In the genomic region with DNA sequence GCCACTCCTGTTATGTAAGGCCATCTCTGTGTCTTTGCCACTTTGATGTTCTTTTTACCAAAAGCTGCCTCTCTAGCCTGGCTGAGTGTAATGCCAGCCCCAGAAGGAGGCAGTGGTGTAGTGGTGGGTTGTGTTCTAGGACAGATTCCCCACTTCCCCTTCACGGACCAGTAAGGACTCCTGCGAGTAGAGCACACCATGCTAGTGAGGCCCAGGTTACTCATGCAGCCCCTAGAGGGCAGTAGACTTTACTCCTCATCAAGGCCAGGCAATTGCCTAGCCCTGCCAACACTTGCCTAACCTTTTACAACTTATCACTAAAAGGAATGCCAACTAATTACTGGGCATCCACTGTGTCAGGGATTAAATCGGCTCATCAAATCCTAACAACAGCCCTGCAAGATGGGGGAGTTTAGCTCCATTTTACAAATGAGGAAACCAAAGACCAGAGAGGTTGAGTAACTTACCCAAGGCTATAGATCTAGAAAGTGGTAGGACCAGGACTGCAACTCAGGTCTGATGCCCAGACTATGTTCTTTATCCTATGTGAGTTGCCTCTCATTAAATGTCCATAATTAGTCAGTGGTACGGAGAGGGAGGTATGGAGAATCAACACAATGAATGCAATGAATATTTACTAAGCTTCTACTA, we compare ENCODE assay signal across 8 cellular contexts.
DNase-seq lines count a peak whose midpoint lies in the region; ATAC-seq lines count a peak whose summit lies in the region.

No MANE protein-coding gene starts in this region.

- H3K36me3 Mint-ChIP-seq in activated CD4-positive, alpha-beta memory T cell treated with anti-CD3 and anti-CD28 coated beads, Interleukin-2, amount 10 ng/mL, durations not matched to agents 7 days and 5 days (ENCODE audit: low read depth): no peaks in the 10 kb centered on the region
- no peaks in the 10 kb centered on the region for H3K36me3 Mint-ChIP-seq in immature natural killer cell

- no peaks in the 10 kb centered on the region for H3K36me3 ChIP-seq in H7 (replicated peaks; ENCODE audit: control insufficient read depth, insufficient read depth, low read length)

- no peak for ATAC-seq in HG02840 (IDR thresholded peaks at IDR 0.05; ENCODE audit: low FRiP score, unreplicated experiment)

- no peak overlapping the region for H3K4me3 ChIP-seq in H7 (ENCODE audit: insufficient read depth, low read depth, low read length)

- H3K4me3 Mint-ChIP-seq in activated CD4-positive, alpha-beta memory T cell treated with anti-CD3 and anti-CD28 coated beads, Interleukin-2, amount 10 ng/mL, durations not matched to agents 7 days and 5 days: no peak overlapping the region
- H3K4me3 Mint-ChIP-seq in immature natural killer cell: no peak overlapping the region

- no peaks in the 10 kb centered on the region for H3K27me3 ChIP-seq in H7 (ENCODE audit: control insufficient read depth, insufficient read depth, low read length)

- CTCF ChIA-PET in activated CD4-positive, alpha-beta memory T cell treated with anti-CD3 and anti-CD28 coated beads, Interleukin-2, amount 10 ng/mL, durations not matched to agents 7 days and 5 days (lab: Charles Lee): interaction anchor here (1.2 to 1.9 kb wide), 5 partner anchors 16 to 553 kb away, joined by 3 to 8 read pairs (median 5); no protein-coding TSS in a partner anchor

- no peaks in the 10 kb centered on the region for H3K9me3 Mint-ChIP-seq in activated CD4-positive, alpha-beta memory T cell treated with anti-CD3 and anti-CD28 coated beads, Interleukin-2, amount 10 ng/mL, durations not matched to agents 7 days and 5 days
- H3K9me3 Mint-ChIP-seq in immature natural killer cell: peaks cover 0 to 2% (median 0%) of the 10 kb centered on the region in 6 donors

- no peaks in the 10 kb centered on the region for H3K4me1 Mint-ChIP-seq in activated CD4-positive, alpha-beta memory T cell treated with anti-CD3 and anti-CD28 coated beads, Interleukin-2, amount 10 ng/mL, durations not matched to agents 7 days and 5 days
- no peaks in the 10 kb centered on the region for H3K4me1 Mint-ChIP-seq in immature natural killer cell

- POLR2A ChIA-PET in activated CD4-positive, alpha-beta memory T cell treated with anti-CD3 and anti-CD28 coated beads, Interleukin-2, amount 10 ng/mL, durations not matched to agents 7 days and 5 days (lab: Charles Lee): no interaction called here

- no peak overlapping the region for H3K27ac Mint-ChIP-seq in activated CD4-positive, alpha-beta memory T cell treated with anti-CD3 and anti-CD28 coated beads, Interleukin-2, amount 10 ng/mL, durations not matched to agents 7 days and 5 days
- no peak overlapping the region for H3K27ac Mint-ChIP-seq in immature natural killer cell

- DNase-seq in NK-92 treated with Interleukin-12 subunit alpha and Interleukin-12 subunit beta, amount 100 ng/mL, for 24 hours (lab: John Stamatoyannopoulos, UW): peak; percentile 2
- DNase-seq in NK-92 (lab: John Stamatoyannopoulos, UW; ENCODE audit: unreplicated experiment) (no peak), H7 (peak; percentile 41), M059J (ENCODE audit: low read depth) (peak; percentile 30), immature natural killer cell (peak in 2 of 3 donors; percentile 16 to 17), AG08396 (ENCODE audit: low spot score) (no peak)
- peak; percentile 18 for DNase-seq in activated CD4-positive, alpha-beta memory T cell treated with anti-CD3 and anti-CD28 coated beads, Interleukin-2, amount 10 ng/mL, durations not matched to agents 7 days and 5 days

- H3K27me3 Mint-ChIP-seq in activated CD4-positive, alpha-beta memory T cell treated with anti-CD3 and anti-CD28 coated beads, Interleukin-2, amount 10 ng/mL, durations not matched to agents 7 days and 5 days: peaks cover 22% of the 10 kb centered on the region
- H3K27me3 Mint-ChIP-seq in immature natural killer cell (ENCODE audit: low read depth in 3 of 3): peaks cover 2 to 7% (median 5%) of the 10 kb centered on the region in 3 donors

Comparison
In these comparisons a context has a peak if more than half of its experiments do, and no peak if none do; other contexts are left out.
1. DNase-seq: peak in NK-92 treated with Interleukin-12 subunit alpha and Interleukin-12 subunit beta, amount 100 ng/mL, for 24 hours (single experiment), H7 (single experiment), M059J (single experiment), activated CD4-positive, alpha-beta memory T cell treated with anti-CD3 and anti-CD28 coated beads, Interleukin-2, amount 10 ng/mL, durations not matched to agents 7 days and 5 days (single experiment) and immature natural killer cell (2 of 3); none in NK-92 (single experiment) and AG08396 (single experiment).